In genomic region chr15:67884514-67885225, GRCh38 we compare ENCODE assay signal across 8 cellular contexts. TPM values are rescaled to one million over a fixed set of nuclear protein-coding genes. Genes with fewer than 3 reads are reported as not detected.
A peak's percentile ranks its signal among the peaks of the same experiment; 100 is the strongest.
DNase-seq lines count a peak whose midpoint lies in the region; ATAC-seq and TF ChIP-seq lines count a peak whose summit lies in the region.

No MANE protein-coding gene starts in this region.

- H2BK20ac ChIP-seq in H9 (ENCODE audit: low read depth, low read length, poor library complexity, severe bottlenecking), result no peak overlapping the region

- no peaks in the 10 kb centered on the region for H4K20me1 ChIP-seq in H9 (ENCODE audit: control insufficient read depth, insufficient read depth, insufficient read length)

- H4K5ac ChIP-seq in H9 (ENCODE audit: insufficient read length, low read depth, low read length), result no peak overlapping the region

- no CpG with 5 or more reads among the region's 48 CpGs for WGBS in H9 (ENCODE audit: extremely low coverage, insufficient read length, low lambda C conversion rate)

- H3K9ac ChIP-seq in H9 (ENCODE audit: extremely low read depth, insufficient read length, low read length), result peak overlapping the region; percentile 18

- H3K4me3 ChIP-seq in A673 (ENCODE audit: low read depth, low read length, poor library complexity, severe bottlenecking) (peak overlapping the region; percentile 49), foreskin fibroblast (ENCODE audit: low read depth in 1 of 2, low read length in 2 of 2) (peak overlapping the region; percentile 44 to 54)

- no peaks in the 10 kb centered on the region for H3K79me1 ChIP-seq in H9 (ENCODE audit: insufficient read depth, low read depth, low read length, poor library complexity, severe bottlenecking)

- H3K27ac Mint-ChIP-seq in H9 (no peak overlapping the region), nephron progenitor cell (no peak overlapping the region)
- peak overlapping the region; percentile 10 for H3K27ac Mint-ChIP-seq in stimulated activated naive CD8-positive, alpha-beta T cell treated with anti-CD3 and anti-CD28 coated beads, Interleukin-15, Interleukin-2, amounts not matched to agents 100 ng/mL and 50 ng/mL, for 24 hours

- ATAC-seq in GM19328 (IDR thresholded peaks at IDR 0.05; ENCODE audit: unreplicated experiment), result no peak

- H3K9me3 Mint-ChIP-seq in H9 (peaks cover 0 to under 1% of the 10 kb centered on the region in 2 experiments; a peak in 1 of 5 replicates), nephron progenitor cell (peaks cover 5% of the 10 kb centered on the region)
- H3K9me3 Mint-ChIP-seq in stimulated activated naive CD8-positive, alpha-beta T cell treated with anti-CD3 and anti-CD28 coated beads, Interleukin-15, Interleukin-2, amounts not matched to agents 100 ng/mL and 50 ng/mL, for 24 hours, result peaks cover 2% of the 10 kb centered on the region

- H3K56ac ChIP-seq in H9 (ENCODE audit: insufficient read length, low read depth, low read length), result no peak overlapping the region

- H3K18ac ChIP-seq in H9 (ENCODE audit: insufficient read length, low read depth, low read length), result peak overlapping the region; percentile 61

- intact Hi-C loops in A673 (cut with micrococcal nuclease; ENCODE audit: unreplicated experiment), result no loop called here

- no peak overlapping the region for H2AFZ ChIP-seq in H9 (ENCODE audit: low read length)

- H3K9me3 ChIP-seq in A673 (ENCODE audit: low read depth, low read length, poor library complexity, severe bottlenecking), result no peaks in the 10 kb centered on the region
- no peaks in the 10 kb centered on the region for H3K9me3 ChIP-seq in H9 (ENCODE audit: control insufficient read depth, low read depth, low read length)

- H3K4me2 ChIP-seq in H9 (ENCODE audit: insufficient read depth, insufficient read length, low read length), result peak overlapping the region; percentile 54

- H3K4me1 Mint-ChIP-seq in H9 (peaks cover 26 to 27% of the 10 kb centered on the region in 2 experiments), nephron progenitor cell (peaks cover 51% of the 10 kb centered on the region)
- H3K4me1 Mint-ChIP-seq in stimulated activated naive CD8-positive, alpha-beta T cell treated with anti-CD3 and anti-CD28 coated beads, Interleukin-15, Interleukin-2, amounts not matched to agents 100 ng/mL and 50 ng/mL, for 24 hours (ENCODE audit: low read depth), result peaks cover 22% of the 10 kb centered on the region

- H3K27me3 Mint-ChIP-seq in H9 (ENCODE audit: low read depth), result peaks cover 33% of the 10 kb centered on the region
- peaks cover 5% of the 10 kb centered on the region for H3K27me3 Mint-ChIP-seq in nephron progenitor cell (ENCODE audit: low read depth, poor library complexity)
- peaks cover 19% of the 10 kb centered on the region for H3K27me3 Mint-ChIP-seq in stimulated activated naive CD8-positive, alpha-beta T cell treated with anti-CD3 and anti-CD28 coated beads, Interleukin-15, Interleukin-2, amounts not matched to agents 100 ng/mL and 50 ng/mL, for 24 hours

- no peak overlapping the region for H3K23ac ChIP-seq in H9 (ENCODE audit: insufficient read length, low read depth, low read length)

- H3K36me3 Mint-ChIP-seq in H9 (ENCODE audit: insufficient read depth in 1 of 3, low read depth in 3 of 3) (peaks cover 0 to 2% (median 0%) of the 10 kb centered on the region in 3 experiments; a peak in 1 of 7 replicates), nephron progenitor cell (ENCODE audit: low read depth) (peaks cover 1% of the 10 kb centered on the region)
- no peaks in the 10 kb centered on the region for H3K36me3 Mint-ChIP-seq in stimulated activated naive CD8-positive, alpha-beta T cell treated with anti-CD3 and anti-CD28 coated beads, Interleukin-15, Interleukin-2, amounts not matched to agents 100 ng/mL and 50 ng/mL, for 24 hours (ENCODE audit: low read depth)

- DNase-seq in A673 (ENCODE audit: low spot score) (peak; percentile 73), H9 (peak; percentile 79), RKO (ENCODE audit: low spot score) (peak; percentile 34), foreskin fibroblast (peak; percentile 48 to 86), nephron progenitor cell (peak; percentile 78)
- peak; percentile 85 for DNase-seq in activated effector memory CD4-positive, alpha-beta T cell treated with anti-CD3 and anti-CD28 coated beads, Interleukin-2, amount 50 U/mL, for 16 hours

- no peak overlapping the region for H2BK12ac ChIP-seq in H9 (ENCODE audit: insufficient read length, low read depth, low read length)

- no peak overlapping the region for H2BK15ac ChIP-seq in H9 (ENCODE audit: low read depth, low read length)

- no peak overlapping the region for H4K91ac ChIP-seq in H9 (ENCODE audit: insufficient read length, low read depth, low read length)

- CTCF ChIA-PET in A673 (lab: Charles Lee), result interaction anchor here (0.9 kb wide), 1 partner anchor 21 kb away, joined by 3 read pairs; no protein-coding TSS in a partner anchor

- BruUV-seq in A673 (replicated peaks; lab: Mats Ljungman, UMichigan), result no TSS peak

- no peak overlapping the region for H2AK5ac ChIP-seq in H9 (ENCODE audit: insufficient read length, low read length)

- H2BK120ac ChIP-seq in H9 (ENCODE audit: low read depth, low read length, poor library complexity, severe bottlenecking), result no peak overlapping the region

- no peak for TF ChIP-seq CTCF in A673 (conservative IDR thresholded peaks at IDR 0.05; ENCODE audit: low read depth, low read length)
- no peak for TF ChIP-seq CTCF in H9 (conservative IDR thresholded peaks at IDR 0.05)
- no peak for TF ChIP-seq CTCF in foreskin fibroblast (IDR thresholded peaks at IDR 0.05; ENCODE audit: low read depth, low read length)
- TF ChIP-seq CTCF in nephron progenitor cell (IDR thresholded peaks at IDR 0.05), result no peak

- peaks cover 35% of the 10 kb centered on the region for H3K4me1 ChIP-seq in A673 (ENCODE audit: insufficient read depth, low read length, poor library complexity, severe bottlenecking)
- no peaks in the 10 kb centered on the region; the same call in 1 of the 2 replicates for H3K4me1 ChIP-seq in H9 (ENCODE audit: insufficient read depth, low read length)

- H3K14ac ChIP-seq in H9 (ENCODE audit: insufficient read depth, low read length), result peak overlapping the region; percentile 90

- no peak overlapping the region for H4K8ac ChIP-seq in H9 (replicated peaks; ENCODE audit: insufficient read length, low read depth, low read length)

- H2BK5ac ChIP-seq in H9 (ENCODE audit: insufficient read length, low read length), result no peak overlapping the region

- H3K4me3 Mint-ChIP-seq in H9, result peak overlapping the region; percentile 68 to 74
- peak overlapping the region; percentile 72 for H3K4me3 Mint-ChIP-seq in nephron progenitor cell
- H3K4me3 Mint-ChIP-seq in stimulated activated naive CD8-positive, alpha-beta T cell treated with anti-CD3 and anti-CD28 coated beads, Interleukin-15, Interleukin-2, amounts not matched to agents 100 ng/mL and 50 ng/mL, for 24 hours, result peak overlapping the region; percentile 72

- H3K27ac ChIP-seq in A673 (ENCODE audit: low read depth, low read length, poor library complexity, severe bottlenecking) (peak overlapping the region; percentile 71), H9 (ENCODE audit: insufficient read length, low read depth, low read length) (no peak overlapping the region)

- no peaks in the 10 kb centered on the region for H3K36me3 ChIP-seq in A673 (ENCODE audit: insufficient read depth, low read length, poor library complexity, severe bottlenecking)

- H3K27me3 ChIP-seq in A673 (replicated peaks; ENCODE audit: insufficient read depth, low read depth, low read length, poor library complexity) (no peaks in the 10 kb centered on the region), H9 (ENCODE audit: insufficient read depth, low read length) (no peaks in the 10 kb centered on the region; the same call in 1 of the 2 replicates)

- peaks cover 5% of the 10 kb centered on the region for H3K23me2 ChIP-seq in H9 (ENCODE audit: insufficient read length, low read depth, low read length, poor library complexity, severe bottlenecking)

- POLR2A ChIA-PET in A673 (lab: Charles Lee; ENCODE audit: low non-redundant PET), result no interaction called here

- no peaks in the 10 kb centered on the region for H3K79me2 ChIP-seq in H9 (ENCODE audit: insufficient read depth, low read length)

- H3T11ph ChIP-seq in H9 (ENCODE audit: low read length), result no peak overlapping the region

- H3K4ac ChIP-seq in H9 (ENCODE audit: low read depth, low read length), result no peak overlapping the region

RNA-seq across cellular contexts. Expression of gene RNU6-1, which starts 44.8 kb away (rescaled TPM):
- not detected in 2 replicates for total RNA-seq in A673 (2021)
- total RNA-seq in H9 (2021), result not detected in 2 replicates

RNA-seq across cellular contexts. Expression of gene SKOR1, which starts 59.4 kb away (rescaled TPM):
- 0.21 and 0.37 TPM in 2 replicates for total RNA-seq in A673 (2021)
- total RNA-seq in H9 (2021), result 0.13 TPM in 2 replicates

Comparison
In these comparisons a context has a peak if more than half of its experiments do, and no peak if none do; other contexts are left out.
1. DNase-seq: peak in every context shown above with its lines; median percentile 85 in activated effector memory CD4-positive, alpha-beta T cell treated with anti-CD3 and anti-CD28 coated beads, Interleukin-2, amount 50 U/mL, for 16 hours; 79 in H9; 78 in nephron progenitor cell; 73 in A673; 67 in foreskin fibroblast; 34 in RKO.